ENCODE assay signal across 1 cellular context in the genomic region with DNA sequence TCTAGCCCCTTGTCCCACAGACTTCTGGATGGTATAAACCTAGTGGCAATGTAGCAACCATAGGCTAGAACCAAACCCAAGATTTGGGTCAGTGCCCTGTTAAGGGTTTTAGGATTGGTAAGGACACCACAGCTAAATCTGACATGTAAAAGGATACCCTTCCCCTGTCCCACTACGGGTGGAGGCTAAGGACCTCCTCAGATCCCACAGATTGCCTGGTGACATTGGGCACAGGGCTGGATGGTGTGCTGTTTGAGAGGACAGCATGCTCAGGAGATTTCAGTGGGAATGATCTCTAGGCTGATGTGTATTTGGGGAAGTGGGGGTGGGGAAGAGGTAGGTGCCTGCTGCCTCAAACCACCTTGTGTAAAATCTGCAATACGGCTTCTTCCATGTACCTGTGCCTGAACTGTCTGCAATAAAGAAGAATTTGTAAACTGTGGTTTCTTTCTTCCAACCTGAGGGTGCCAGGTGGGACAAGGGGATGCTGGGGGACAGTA.
TF ChIP-seq lines count a peak whose summit lies in the region.

No MANE protein-coding gene starts in this region.

TF ChIP-seq in HepG2, 621 proteins besides CTCF, POLR2A, EP300 and RAD21:
- TF ChIP-seq ZNF451 (CRISPR knock-in tag; IDR thresholded peaks at IDR 0.05): no peak
- TF ChIP-seq ZNF468 (CRISPR knock-in tag; IDR thresholded peaks at IDR 0.05): peak; percentile 1; the same call in 1 of the 2 replicates
- TF ChIP-seq, protein P1, sequence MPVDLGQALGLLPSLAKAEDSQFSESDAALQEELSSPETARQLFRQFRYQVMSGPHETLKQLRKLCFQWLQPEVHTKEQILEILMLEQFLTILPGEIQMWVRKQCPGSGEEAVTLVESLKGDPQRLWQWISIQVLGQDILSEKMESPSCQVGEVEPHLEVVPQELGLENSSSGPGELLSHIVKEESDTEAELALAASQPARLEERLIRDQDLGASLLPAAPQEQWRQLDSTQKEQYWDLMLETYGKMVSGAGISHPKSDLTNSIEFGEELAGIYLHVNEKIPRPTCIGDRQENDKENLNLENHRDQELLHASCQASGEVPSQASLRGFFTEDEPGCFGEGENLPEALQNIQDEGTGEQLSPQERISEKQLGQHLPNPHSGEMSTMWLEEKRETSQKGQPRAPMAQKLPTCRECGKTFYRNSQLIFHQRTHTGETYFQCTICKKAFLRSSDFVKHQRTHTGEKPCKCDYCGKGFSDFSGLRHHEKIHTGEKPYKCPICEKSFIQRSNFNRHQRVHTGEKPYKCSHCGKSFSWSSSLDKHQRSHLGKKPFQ (CRISPR knock-in tag; IDR thresholded peaks at IDR 0.05; ENCODE audit: insufficient replicate concordance): no peak
- TF ChIP-seq RBM22 (optimal IDR thresholded peaks at IDR 0.05; ENCODE audit: low read length): peak; percentile 55
- 0 out of 2 replicates have a peak, but pooled peaks have one; percentile 14 for TF ChIP-seq POLR2AphosphoS5 (IDR thresholded peaks at IDR 0.05; ENCODE audit: low read depth, low read length)
- TF ChIP-seq, protein P2, sequence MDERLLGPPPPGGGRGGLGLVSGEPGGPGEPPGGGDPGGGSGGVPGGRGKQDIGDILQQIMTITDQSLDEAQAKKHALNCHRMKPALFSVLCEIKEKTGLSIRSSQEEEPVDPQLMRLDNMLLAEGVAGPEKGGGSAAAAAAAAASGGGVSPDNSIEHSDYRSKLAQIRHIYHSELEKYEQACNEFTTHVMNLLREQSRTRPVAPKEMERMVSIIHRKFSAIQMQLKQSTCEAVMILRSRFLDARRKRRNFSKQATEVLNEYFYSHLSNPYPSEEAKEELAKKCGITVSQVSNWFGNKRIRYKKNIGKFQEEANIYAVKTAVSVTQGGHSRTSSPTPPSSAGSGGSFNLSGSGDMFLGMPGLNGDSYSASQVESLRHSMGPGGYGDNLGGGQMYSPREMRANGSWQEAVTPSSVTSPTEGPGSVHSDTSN (CRISPR knock-in tag; IDR thresholded peaks at IDR 0.05): 0 out of 2 replicates have a peak, but pooled peaks have one; percentile 5
- TF ChIP-seq TBL1XR1 (IDR thresholded peaks at IDR 0.05; ENCODE audit: borderline replicate concordance, low read length, partially characterized antibody): no peak
TF ChIP-seq in HepG2: peak in this region for 4.
